ENCODE assay signal across 27 cellular contexts in the genomic region with DNA sequence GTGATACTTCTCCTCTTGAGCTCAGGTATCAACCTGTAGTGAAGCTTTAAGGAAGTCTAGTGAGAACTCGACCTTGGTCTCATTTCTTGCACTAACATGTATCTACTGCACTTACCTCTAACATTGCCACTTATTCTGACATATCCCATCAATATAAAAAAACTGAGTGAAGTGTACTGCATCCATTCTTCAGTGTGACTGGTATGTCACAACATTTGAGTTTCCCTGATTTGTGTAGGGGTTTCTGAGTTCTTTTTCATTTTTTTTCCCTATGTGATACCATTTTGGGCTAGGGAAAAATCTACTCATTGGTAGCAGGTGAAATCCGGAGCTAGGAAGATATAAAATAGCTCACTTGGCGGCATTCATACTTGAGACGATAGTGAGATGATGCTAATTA.
A peak's percentile ranks its signal among the peaks of the same experiment; 100 is the strongest.
DNase-seq lines count a peak whose midpoint lies in the region; TF ChIP-seq lines count a peak whose summit lies in the region.
"Had no signal": no experiment of that assay in that cellular context is flagged by ENCODE, and none has a peak within 500 bp of the region (broad histone marks: within the 10 kb centered on the region; RNA-seq: fewer than 3 reads in every experiment).

No MANE protein-coding gene starts in this region.

- H4K20me1 ChIP-seq in neural cell (ENCODE audit: insufficient read depth): no peaks in the 10 kb centered on the region
- H4K20me1 ChIP-seq: BLaER1; BLaER1 treated with 17β-estradiol and CSF1 and Interleukin-3, amounts not matched to agents 10 nM and 100 nM had no signal

- H3K27me3 ChIP-seq in neural cell (ENCODE audit: insufficient read depth, low read depth, low read length): no peaks in the 10 kb centered on the region
- H3K27me3 ChIP-seq: BE2C; BLaER1; BLaER1 treated with 17β-estradiol and CSF1 and Interleukin-3, amounts not matched to agents 10 nM and 100 nM had no signal

- H3K9me2 ChIP-seq in neural cell (ENCODE audit: insufficient read depth, low read length): no peaks in the 10 kb centered on the region

- TF ChIP-seq CTCF in neural cell (IDR thresholded peaks at IDR 0.05; ENCODE audit: poor library complexity, severe bottlenecking): no peak

- no peaks in the 10 kb centered on the region for H3F3A ChIP-seq in neural cell (ENCODE audit: insufficient read depth, low read length, poor library complexity, severe bottlenecking)

- H3K9ac ChIP-seq in neural cell (ENCODE audit: low read length): no peak overlapping the region
- H3K9ac ChIP-seq: BLaER1; BLaER1 treated with 17β-estradiol and CSF1 and Interleukin-3, amounts not matched to agents 10 nM and 100 nM had no signal

- H3K4me3 ChIP-seq in neural cell (ENCODE audit: low read length): no peak overlapping the region
- H3K4me3 ChIP-seq: A549; BLaER1; BLaER1 treated with 17β-estradiol and CSF1 and Interleukin-3, amounts not matched to agents 10 nM and 100 nM had no signal

- no peaks in the 10 kb centered on the region for H3K9me3 ChIP-seq in neural cell (ENCODE audit: low read length)
- H3K9me3 ChIP-seq: A549, BE2C, BLaER1, Caco-2 had no signal

- no peak for DNase-seq in HuH-7.5 (ENCODE audit: low spot score)
- DNase-seq: 8988T; ACHN; AML-193; BE2C; C1 segment of cervical spinal cord; Caco-2; Calu3; CD4-positive, alpha-beta memory T cell; CD4-positive, alpha-beta T cell; CD4-positive, CD25-positive, alpha-beta regulatory T cell; CD8-positive, alpha-beta memory T cell; CD8-positive, alpha-beta T cell; COR-L47; DMS 273 treated with DMSO at 0.1 percent for 48 hours; DMS153; DMS53; DMS79; DMS79 treated with DMSO at 0.1 percent for 48 hours; DND-41; EL had no signal

- H3K79me2 ChIP-seq in neural cell (replicated peaks; ENCODE audit: insufficient read depth, low read length): no peaks in the 10 kb centered on the region

- peak; percentile 77 for TF ChIP-seq EP300 in neural cell (conservative IDR thresholded peaks at IDR 0.05; ENCODE audit: poor library complexity, severe bottlenecking)

- no peak overlapping the region for H2AFZ ChIP-seq in neural cell (ENCODE audit: low read depth, low read length)

- no peak for TF ChIP-seq RAD21 in neural cell (conservative IDR thresholded peaks at IDR 0.05)

- no peak overlapping the region for H3K4me2 ChIP-seq in neural cell (ENCODE audit: low read length)
- H3K4me2 ChIP-seq: A549; BLaER1; BLaER1 treated with 17β-estradiol and CSF1 and Interleukin-3, amounts not matched to agents 10 nM and 100 nM had no signal

- H3K27ac ChIP-seq in neural cell (ENCODE audit: low read length): no peak overlapping the region
- H3K27ac ChIP-seq: 22Rv1; A549; BLaER1; BLaER1 treated with 17β-estradiol and CSF1 and Interleukin-3, amounts not matched to agents 10 nM and 100 nM; C4-2B had no signal

- H3K36me3 ChIP-seq in neural cell (ENCODE audit: insufficient read depth, low read length): no peaks in the 10 kb centered on the region
- H3K36me3 ChIP-seq: BE2C; BLaER1; BLaER1 treated with 17β-estradiol and CSF1 and Interleukin-3, amounts not matched to agents 10 nM and 100 nM had no signal

TF ChIP-seq in neural cell, 6 proteins besides CTCF, POLR2A, EP300 and RAD21:
- no peak for TF ChIP-seq TAF1 (IDR thresholded peaks at IDR 0.05; ENCODE audit: low read depth)
- TF ChIP-seq POLR2AphosphoS5 (IDR thresholded peaks at IDR 0.05): peak; percentile 68
- TF ChIP-seq, protein P1, sequence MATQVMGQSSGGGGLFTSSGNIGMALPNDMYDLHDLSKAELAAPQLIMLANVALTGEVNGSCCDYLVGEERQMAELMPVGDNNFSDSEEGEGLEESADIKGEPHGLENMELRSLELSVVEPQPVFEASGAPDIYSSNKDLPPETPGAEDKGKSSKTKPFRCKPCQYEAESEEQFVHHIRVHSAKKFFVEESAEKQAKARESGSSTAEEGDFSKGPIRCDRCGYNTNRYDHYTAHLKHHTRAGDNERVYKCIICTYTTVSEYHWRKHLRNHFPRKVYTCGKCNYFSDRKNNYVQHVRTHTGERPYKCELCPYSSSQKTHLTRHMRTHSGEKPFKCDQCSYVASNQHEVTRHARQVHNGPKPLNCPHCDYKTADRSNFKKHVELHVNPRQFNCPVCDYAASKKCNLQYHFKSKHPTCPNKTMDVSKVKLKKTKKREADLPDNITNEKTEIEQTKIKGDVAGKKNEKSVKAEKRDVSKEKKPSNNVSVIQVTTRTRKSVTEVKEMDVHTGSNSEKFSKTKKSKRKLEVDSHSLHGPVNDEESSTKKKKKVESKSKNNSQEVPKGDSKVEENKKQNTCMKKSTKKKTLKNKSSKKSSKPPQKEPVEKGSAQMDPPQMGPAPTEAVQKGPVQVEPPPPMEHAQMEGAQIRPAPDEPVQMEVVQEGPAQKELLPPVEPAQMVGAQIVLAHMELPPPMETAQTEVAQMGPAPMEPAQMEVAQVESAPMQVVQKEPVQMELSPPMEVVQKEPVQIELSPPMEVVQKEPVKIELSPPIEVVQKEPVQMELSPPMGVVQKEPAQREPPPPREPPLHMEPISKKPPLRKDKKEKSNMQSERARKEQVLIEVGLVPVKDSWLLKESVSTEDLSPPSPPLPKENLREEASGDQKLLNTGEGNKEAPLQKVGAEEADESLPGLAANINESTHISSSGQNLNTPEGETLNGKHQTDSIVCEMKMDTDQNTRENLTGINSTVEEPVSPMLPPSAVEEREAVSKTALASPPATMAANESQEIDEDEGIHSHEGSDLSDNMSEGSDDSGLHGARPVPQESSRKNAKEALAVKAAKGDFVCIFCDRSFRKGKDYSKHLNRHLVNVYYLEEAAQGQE (IDR thresholded peaks at IDR 0.05; ENCODE audit: borderline replicate concordance): peak; percentile 29
